27 cellular contexts compared by ENCODE assay signal in the genomic region with DNA sequence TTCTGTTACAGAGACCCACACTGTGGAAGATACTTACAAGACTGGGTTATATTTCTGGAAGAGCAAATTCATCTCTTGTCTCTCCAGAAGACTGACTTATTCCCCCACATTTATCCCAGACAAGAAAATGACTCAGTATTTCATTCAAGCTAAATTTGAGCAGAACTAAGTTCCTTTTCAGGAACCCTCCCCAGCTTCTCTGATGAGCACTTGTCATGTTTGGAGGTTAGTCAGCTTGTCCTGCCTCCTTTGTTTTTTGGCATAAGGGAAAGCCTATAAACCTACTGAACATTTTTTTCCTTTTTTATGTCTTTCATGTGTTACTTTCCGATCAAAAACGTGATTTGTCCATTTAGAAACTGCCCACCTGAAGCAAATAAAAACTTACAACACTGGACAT.
"Had no signal": no experiment of that assay in that cellular context is flagged by ENCODE, and none has a peak within 500 bp of the region (broad histone marks: within the 10 kb centered on the region; RNA-seq: fewer than 3 reads in every experiment).

No MANE protein-coding gene starts in this region.

- H3K36me3 Mint-ChIP-seq: stimulated activated effector memory CD8-positive, alpha-beta T cell treated with anti-CD3 and anti-CD28 coated beads, Interleukin-12 subunit alpha, Interleukin-12 subunit beta, amount 100 ng/mL, for 72 hours; stimulated activated naive B cell treated with anti-CD40 and anti-IgM and Interleukin-4, amounts not matched to agents 10 μg/mL and 1 μg/mL and 100 μg/mL, for 72 hours; type B pancreatic cell had no signal

- H3K4me3 Mint-ChIP-seq: stimulated activated effector memory CD8-positive, alpha-beta T cell treated with anti-CD3 and anti-CD28 coated beads, Interleukin-12 subunit alpha, Interleukin-12 subunit beta, amount 100 ng/mL, for 72 hours; stimulated activated naive B cell treated with anti-CD40 and anti-IgM and Interleukin-4, amounts not matched to agents 10 μg/mL and 1 μg/mL and 100 μg/mL, for 72 hours; stimulated activated naive CD8-positive, alpha-beta T cell treated with anti-CD3 and anti-CD28 coated beads, Interleukin-15, amount 100 ng/mL, for 72 hours; stimulated activated naive CD8-positive, alpha-beta T cell treated with anti-CD3 and anti-CD28 coated beads, Interleukin-15, Interleukin-2, amounts not matched to agents 100 ng/mL and 50 ng/mL, for 24 hours; type B pancreatic cell had no signal

- H3K9me3 Mint-ChIP-seq: stimulated activated effector memory CD8-positive, alpha-beta T cell treated with anti-CD3 and anti-CD28 coated beads, Interleukin-12 subunit alpha, Interleukin-12 subunit beta, amount 100 ng/mL, for 72 hours; stimulated activated naive B cell treated with anti-CD40 and anti-IgM and Interleukin-4, amounts not matched to agents 10 μg/mL and 1 μg/mL and 100 μg/mL, for 72 hours; stimulated activated naive CD8-positive, alpha-beta T cell treated with anti-CD3 and anti-CD28 coated beads, Interleukin-15, amount 100 ng/mL, for 72 hours; stimulated activated naive CD8-positive, alpha-beta T cell treated with anti-CD3 and anti-CD28 coated beads, Interleukin-15, Interleukin-2, amounts not matched to agents 100 ng/mL and 50 ng/mL, for 24 hours; type B pancreatic cell had no signal

- H3K4me3 ChIP-seq: stomach, suprapubic skin, testis, thoracic aorta, thyroid gland, tibial artery, tibial nerve, transverse colon, upper lobe of left lung, upper lobe of right lung, uterus, vagina had no signal

- H3K4me1 ChIP-seq: stomach, suprapubic skin, testis, thyroid gland, tibial artery, tibial nerve, transverse colon, upper lobe of left lung, upper lobe of right lung, uterus, vagina had no signal

- H3K36me3 ChIP-seq: stomach, suprapubic skin, thoracic aorta, thyroid gland, tibial artery, tibial nerve, transverse colon, upper lobe of left lung, upper lobe of right lung, uterus, vagina had no signal

- H3K27me3 ChIP-seq: suprapubic skin, testis, thyroid gland, tibial artery, tibial nerve, transverse colon, upper lobe of left lung, uterus, vagina had no signal

- H3K27ac ChIP-seq: stomach, suprapubic skin, testis, thoracic aorta, thyroid gland, tibial artery, tibial nerve, transverse colon, upper lobe of left lung, upper lobe of right lung, uterus, vagina had no signal

- H3K4me1 Mint-ChIP-seq: stimulated activated effector memory CD8-positive, alpha-beta T cell treated with anti-CD3 and anti-CD28 coated beads, Interleukin-12 subunit alpha, Interleukin-12 subunit beta, amount 100 ng/mL, for 72 hours; stimulated activated naive B cell treated with anti-CD40 and anti-IgM and Interleukin-4, amounts not matched to agents 10 μg/mL and 1 μg/mL and 100 μg/mL, for 72 hours; stimulated activated naive CD8-positive, alpha-beta T cell treated with anti-CD3 and anti-CD28 coated beads, Interleukin-15, amount 100 ng/mL, for 72 hours had no signal

- H3K9me3 ChIP-seq: suprapubic skin, testis, thoracic aorta, thyroid gland, transverse colon, upper lobe of right lung, uterus, vagina had no signal

- H3K27ac Mint-ChIP-seq: stimulated activated effector memory CD8-positive, alpha-beta T cell treated with anti-CD3 and anti-CD28 coated beads, Interleukin-12 subunit alpha, Interleukin-12 subunit beta, amount 100 ng/mL, for 72 hours; stimulated activated naive B cell treated with anti-CD40 and anti-IgM and Interleukin-4, amounts not matched to agents 10 μg/mL and 1 μg/mL and 100 μg/mL, for 72 hours; stimulated activated naive CD8-positive, alpha-beta T cell treated with anti-CD3 and anti-CD28 coated beads, Interleukin-15, amount 100 ng/mL, for 72 hours; stimulated activated naive CD8-positive, alpha-beta T cell treated with anti-CD3 and anti-CD28 coated beads, Interleukin-15, Interleukin-2, amounts not matched to agents 100 ng/mL and 50 ng/mL, for 24 hours; type B pancreatic cell had no signal

- DNase-seq: stimulated activated CD4-positive, alpha-beta T cell treated with anti-CD3 and anti-CD28 coated beads, Interleukin-2, amount 100 ng/mL, for 48 hours; stimulated activated CD4-positive, alpha-beta T cell treated with anti-CD3 and anti-CD28 coated beads, Interleukin-4, amount 100 ng/mL, for 1 hour; stimulated activated CD4-positive, alpha-beta T cell treated with anti-CD3 and anti-CD28 coated beads, Interleukin-4, amount 100 ng/mL, for 24 hours; stimulated activated CD4-positive, alpha-beta T cell treated with anti-CD3 and anti-CD28 coated beads, Interleukin-4, amount 100 ng/mL, for 4 hours; stimulated activated CD8-positive, alpha-beta memory T cell treated with anti-CD3 and anti-CD28 coated beads, Interleukin-4, amount 100 ng/mL, for 48 hours; stimulated activated naive B cell treated with anti-CD40 and anti-IgM and Interleukin-4, amounts not matched to agents 10 μg/mL and 1 μg/mL and 100 μg/mL, for 72 hours; stimulated activated naive CD4-positive, alpha-beta T cell; stimulated activated naive CD4-positive, alpha-beta T cell treated with Interleukin-2 at 50 U/mL for 16 hours; stimulated activated naive CD8-positive, alpha-beta T cell treated with anti-CD3 and anti-CD28 coated beads, Interleukin-15, amount 100 ng/mL, for 72 hours; stimulated activated naive CD8-positive, alpha-beta T cell treated with anti-CD3 and anti-CD28 coated beads, Interleukin-15, Interleukin-2, amounts not matched to agents 100 U/mL and 50 U/mL, for 24 hours; stomach; substantia nigra; testis; thyroid gland; transverse colon; trophoblast cell; upper lobe of left lung; upper lobe of right lung; uterus had no signal

- ATAC-seq: stimulated activated effector memory CD8-positive, alpha-beta T cell treated with anti-CD3 and anti-CD28 coated beads, Interleukin-12 subunit alpha, Interleukin-12 subunit beta, amount 100 ng/mL, for 72 hours; stimulated activated naive B cell treated with anti-CD40 and anti-IgM and Interleukin-4, amounts not matched to agents 10 μg/mL and 1 μg/mL and 100 μg/mL, for 72 hours; stimulated activated naive CD8-positive, alpha-beta T cell treated with anti-CD3 and anti-CD28 coated beads, Interleukin-15, amount 100 ng/mL, for 72 hours; stimulated activated naive CD8-positive, alpha-beta T cell treated with anti-CD3 and anti-CD28 coated beads, Interleukin-15, Interleukin-2, amounts not matched to agents 100 U/mL and 50 U/mL, for 24 hours; upper lobe of right lung had no signal
